ENCODE assay signal across 17 cellular contexts in the genomic region with DNA sequence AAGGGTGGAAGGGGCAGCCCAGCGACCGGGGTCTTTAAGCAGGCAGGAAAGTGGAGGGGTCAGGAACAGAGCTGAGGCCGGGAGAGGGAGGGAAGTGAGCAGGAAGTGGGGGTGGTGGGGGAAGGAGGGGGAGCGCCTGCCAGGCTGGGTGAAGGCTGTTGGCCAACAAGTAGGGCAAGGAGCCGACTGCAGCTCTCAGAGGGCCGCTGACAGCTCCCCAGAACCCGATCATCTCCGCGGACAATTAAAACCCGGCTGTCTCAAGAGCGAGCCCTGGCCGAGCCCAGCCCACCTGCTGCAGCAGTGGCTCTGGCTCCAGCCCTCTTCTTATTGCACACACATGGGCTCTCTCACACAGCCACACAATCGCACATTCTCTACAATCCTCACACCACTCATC. TPM values are rescaled to one million over a fixed set of nuclear protein-coding genes. Genes with fewer than 3 reads are reported as not detected.
"Had no signal": no experiment of that assay in that cellular context is flagged by ENCODE, and none has a peak within 500 bp of the region (broad histone marks: within the 10 kb centered on the region; RNA-seq: fewer than 3 reads in every experiment).

No MANE protein-coding gene starts in this region.

- H3K4me1 Mint-ChIP-seq: central memory CD8-positive, alpha-beta T cell; immature natural killer cell; naive thymus-derived CD4-positive, alpha-beta T cell had no signal

- H3K36me3 ChIP-seq: tibial nerve had no signal

- DNase-seq: activated CD4-positive, alpha-beta memory T cell treated with anti-CD3 and anti-CD28 coated beads for 36 hours; activated effector memory CD4-positive, alpha-beta T cell treated with anti-CD3 and anti-CD28 coated beads, Interleukin-2, amount 50 U/mL, for 16 hours; activated T-cell treated with anti-CD3 and anti-CD28 coated beads, Interleukin-2, amount 50 U/mL, for 4 hours; erythroblast; hippocampal formation; immature natural killer cell; left cardiac atrium; naive thymus-derived CD4-positive, alpha-beta T cell had no signal

- H3K27me3 ChIP-seq: tibial nerve had no signal

- H3K4me3 Mint-ChIP-seq: activated CD4-positive, alpha-beta memory T cell treated with anti-CD3 and anti-CD28 coated beads for 36 hours; activated T-cell treated with anti-CD3 and anti-CD28 coated beads, Interleukin-2, amount 50 U/mL, for 4 hours; brain; central memory CD8-positive, alpha-beta T cell; dendritic cell treated with granulocyte-macrophage colony-stimulating factor and Interleukin-4, amounts not matched to agents 40 ng/mL and 50 ng/mL, for 4 days; immature natural killer cell; naive thymus-derived CD4-positive, alpha-beta T cell; T-helper 2 cell treated with Interferon-gamma antibody and Interleukin-4, amounts not matched to agents 5 μg/mL and 100 μg/mL, for 36 hours had no signal

- H3K27ac Mint-ChIP-seq: activated CD4-positive, alpha-beta memory T cell treated with anti-CD3 and anti-CD28 coated beads for 36 hours; activated naive CD4-positive, alpha-beta T cell treated with anti-CD3 and anti-CD28 coated beads, Interleukin-2, amount 50 U/mL, for 72 hours; dendritic cell treated with granulocyte-macrophage colony-stimulating factor and Interleukin-4, amounts not matched to agents 40 ng/mL and 50 ng/mL, for 4 days; immature natural killer cell; naive thymus-derived CD4-positive, alpha-beta T cell; progenitor cell of endocrine pancreas; T-helper 2 cell treated with Interferon-gamma antibody and Interleukin-4, amounts not matched to agents 5 μg/mL and 100 μg/mL, for 36 hours had no signal

- ATAC-seq: activated naive CD4-positive, alpha-beta T cell treated with anti-CD3 and anti-CD28 coated beads, Interleukin-2, amount 50 U/mL, for 72 hours; activated T-cell treated with anti-CD3 and anti-CD28 coated beads, Interleukin-2, amount 50 U/mL, for 4 hours; naive thymus-derived CD4-positive, alpha-beta T cell had no signal

- H3K27ac ChIP-seq: tibial nerve had no signal

- H3K9me3 Mint-ChIP-seq: activated T-cell treated with anti-CD3 and anti-CD28 coated beads, Interleukin-2, amount 50 U/mL, for 4 hours; central memory CD8-positive, alpha-beta T cell; dendritic cell treated with granulocyte-macrophage colony-stimulating factor and Interleukin-4, amounts not matched to agents 40 ng/mL and 50 ng/mL, for 4 days; immature natural killer cell; T-helper 2 cell treated with Interferon-gamma antibody and Interleukin-4, amounts not matched to agents 5 μg/mL and 100 μg/mL, for 36 hours had no signal

- H3K36me3 Mint-ChIP-seq: activated CD4-positive, alpha-beta memory T cell treated with anti-CD3 and anti-CD28 coated beads for 36 hours; activated naive CD4-positive, alpha-beta T cell treated with anti-CD3 and anti-CD28 coated beads, Interleukin-2, amount 50 U/mL, for 72 hours; immature natural killer cell had no signal

- H3K4me3 ChIP-seq: lung, smooth muscle cell, tibial nerve had no signal

RNA-seq across cellular contexts. Expression of a gene that starts 51.6 kb away (rescaled TPM):
- total RNA-seq: activated CD4-positive, alpha-beta memory T cell treated with anti-CD3 and anti-CD28 coated beads for 36 hours; activated naive CD4-positive, alpha-beta T cell treated with anti-CD3 and anti-CD28 coated beads, Interleukin-2, amount 50 U/mL, for 72 hours; activated T-cell treated with anti-CD3 and anti-CD28 coated beads, Interleukin-2, amount 50 U/mL, for 4 hours; naive thymus-derived CD4-positive, alpha-beta T cell had no signal
